In genomic region chr5:130642461-130642860, GRCh38 we compare ENCODE assay signal across 25 cellular contexts.
A peak's percentile ranks its signal among the peaks of the same experiment; 100 is the strongest.
DNase-seq lines count a peak whose midpoint lies in the region; ATAC-seq, FAIRE-seq and TF ChIP-seq lines count a peak whose summit lies in the region.
"Had no signal": no experiment of that assay in that cellular context is flagged by ENCODE, and none has a peak within 500 bp of the region (broad histone marks: within the 10 kb centered on the region; RNA-seq: fewer than 3 reads in every experiment).

No MANE protein-coding gene starts in this region.

- H3K4me2 ChIP-seq in mammary epithelial cell (ENCODE audit: insufficient read depth, low read depth, low read length), result no peak overlapping the region
- H3K4me2 ChIP-seq in keratinocyte (ENCODE audit: control insufficient read depth, extremely low read depth, insufficient read depth, low read depth, low read length), result no peak overlapping the region
- H3K4me2 ChIP-seq: BLaER1 had no signal

- no peaks in the 10 kb centered on the region for H3K4me1 Mint-ChIP-seq in activated T-helper 2 cell treated with anti-CD3 and anti-CD28 coated beads, Interferon-gamma antibody, Interleukin-2, Interleukin-4, amounts not matched to agents 10 μg/mL and 5 μg/mL and 100 μg/mL, durations not matched to agents 14 hours and 24 hours and 36 hours (ENCODE audit: low read depth)
- H3K4me1 Mint-ChIP-seq: B cell; CD4-positive, CD25-positive, alpha-beta regulatory T cell had no signal

- WGBS in mammary epithelial cell (ENCODE audit: low coverage, missing lambda C conversion rate), result 17% methylated on average over 1 of the region's 2 CpGs

- no peak for TF ChIP-seq POLR2A in breast epithelium (IDR thresholded peaks at IDR 0.05)

- H2AFZ ChIP-seq in mammary epithelial cell (ENCODE audit: low read depth, low read length), result no peak overlapping the region
- H2AFZ ChIP-seq in keratinocyte (ENCODE audit: control insufficient read depth, low read length), result no peak overlapping the region
- H2AFZ ChIP-seq: GM23248 had no signal

- peaks cover 15% of the 10 kb centered on the region for H3K9me3 Mint-ChIP-seq in activated T-helper 2 cell treated with anti-CD3 and anti-CD28 coated beads, Interferon-gamma antibody, Interleukin-2, Interleukin-4, amounts not matched to agents 10 μg/mL and 5 μg/mL and 100 μg/mL, durations not matched to agents 14 hours and 24 hours and 36 hours

- in situ Hi-C loops in mammary epithelial cell (cut with MboI; ENCODE audit: low sequenced_read_pairs in 2 of 2), result no loop called here
- in situ Hi-C loops in brain microvascular endothelial cell (cut with HindIII; ENCODE audit: low pct_ligation_motif_present, low sequenced_read_pairs), result no loop called here

- no peak overlapping the region for H3K4me3 ChIP-seq in mammary epithelial cell (replicated peaks in 1 of 3; ENCODE audit: insufficient read depth in 1 of 3, low read depth in 2 of 3, low read length in 3 of 3)
- H3K4me3 ChIP-seq in breast epithelium, result no peak overlapping the region
- H3K4me3 ChIP-seq in keratinocyte (ENCODE audit: control insufficient read depth in 2 of 3, extremely low read depth in 1 of 3, insufficient read depth in 2 of 3, low read depth in 1 of 3, low read length in 3 of 3), result no peak overlapping the region
- H3K4me3 ChIP-seq in brain microvascular endothelial cell (ENCODE audit: low read depth, low read length), result no peak overlapping the region
- H3K4me3 ChIP-seq: BLaER1, GM12878, GM23248 had no signal

- H3K36me3 ChIP-seq in mammary epithelial cell (ENCODE audit: insufficient read depth, low read length) (no peaks in the 10 kb centered on the region), breast epithelium (no peaks in the 10 kb centered on the region), keratinocyte (ENCODE audit: control insufficient read depth in 2 of 2, extremely low read depth in 1 of 2, insufficient read depth in 2 of 2, low read length in 2 of 2) (no peaks in the 10 kb centered on the region), brain microvascular endothelial cell (replicated peaks) (no peaks in the 10 kb centered on the region)
- H3K36me3 ChIP-seq: BLaER1 had no signal

- peak; percentile 20 for DNase-seq in mammary epithelial cell
- no peak for DNase-seq in breast epithelium (ENCODE audit: low spot score in 2 of 2)
- DNase-seq in epithelial cell of prostate (ENCODE audit: low read depth, low spot score), result peak; percentile 5
- DNase-seq in keratinocyte (ENCODE audit: low read depth, low spot score), result peak; percentile 4
- no peak for DNase-seq in brain microvascular endothelial cell
- no peak for DNase-seq in stimulated activated CD4-positive, alpha-beta T cell treated with anti-CD3 and anti-CD28 coated beads, Interleukin-15, amount 100 ng/mL, for 24 hours
- no peak for DNase-seq in activated T-helper 2 cell treated with anti-CD3 and anti-CD28 coated beads, Interferon-gamma antibody, Interleukin-2, Interleukin-4, amounts not matched to agents 10 μg/mL and 5 μg/mL and 100 μg/mL, durations not matched to agents 14 hours and 24 hours and 36 hours (ENCODE audit: low spot score)
- DNase-seq: Caco-2; CD4-positive, CD25-positive, alpha-beta regulatory T cell; CD8-positive, alpha-beta T cell; DMS153; DND-41; GDM1; GM23248; H7; HCEC 1CT had no signal

- H3K9me1 ChIP-seq in keratinocyte (ENCODE audit: control insufficient read depth, extremely low read depth, insufficient read depth, low read length), result no peaks in the 10 kb centered on the region

- no peaks in the 10 kb centered on the region for H4K20me1 ChIP-seq in mammary epithelial cell (ENCODE audit: insufficient read depth, low read length)
- H4K20me1 ChIP-seq in keratinocyte (ENCODE audit: control insufficient read depth, extremely low read depth, insufficient read depth, low read length), result no peaks in the 10 kb centered on the region
- H4K20me1 ChIP-seq: BLaER1 had no signal

- no peaks in the 10 kb centered on the region for H3K36me3 Mint-ChIP-seq in activated T-helper 2 cell treated with anti-CD3 and anti-CD28 coated beads, Interferon-gamma antibody, Interleukin-2, Interleukin-4, amounts not matched to agents 10 μg/mL and 5 μg/mL and 100 μg/mL, durations not matched to agents 14 hours and 24 hours and 36 hours (ENCODE audit: low read depth)
- H3K36me3 Mint-ChIP-seq: CD4-positive, CD25-positive, alpha-beta regulatory T cell; CD8-positive, alpha-beta T cell had no signal

- H3K9me3 ChIP-seq in mammary epithelial cell (replicated peaks; ENCODE audit: insufficient read depth, low read length) (peaks cover 22% of the 10 kb centered on the region), breast epithelium (peaks cover 12 to 16% of the 10 kb centered on the region in 2 donors), keratinocyte (ENCODE audit: control insufficient read depth, low read depth, low read length) (peaks cover 6% of the 10 kb centered on the region)

- no peaks in the 10 kb centered on the region for H3K27me3 ChIP-seq in mammary epithelial cell (ENCODE audit: insufficient read depth, low read length)
- no peaks in the 10 kb centered on the region for H3K27me3 ChIP-seq in breast epithelium
- H3K27me3 ChIP-seq in keratinocyte (ENCODE audit: control insufficient read depth, extremely low read depth, insufficient read depth, low read length), result no peaks in the 10 kb centered on the region
- no peaks in the 10 kb centered on the region for H3K27me3 ChIP-seq in brain microvascular endothelial cell (replicated peaks)
- H3K27me3 ChIP-seq: BLaER1 had no signal

- no peak for FAIRE-seq in keratinocyte (lab: Jason Lieb, UNC)
- FAIRE-seq: A204.1, GM12878, GM19239, H1 had no signal

- ATAC-seq in HG03565 (IDR thresholded peaks at IDR 0.05; ENCODE audit: unreplicated experiment), result no peak
- ATAC-seq: CD8-positive, alpha-beta T cell; GM12878 had no signal

- H3K79me2 ChIP-seq in mammary epithelial cell (ENCODE audit: insufficient read depth, low read length), result no peaks in the 10 kb centered on the region
- no peaks in the 10 kb centered on the region for H3K79me2 ChIP-seq in keratinocyte (ENCODE audit: control insufficient read depth, insufficient read depth, low read length)

- H3K4me1 ChIP-seq in mammary epithelial cell (ENCODE audit: insufficient read depth, low read length) (no peaks in the 10 kb centered on the region), breast epithelium (no peaks in the 10 kb centered on the region), keratinocyte (ENCODE audit: control insufficient read depth, extremely low read depth, insufficient read depth, low read length) (no peaks in the 10 kb centered on the region)
- H3K4me1 ChIP-seq: BLaER1, Caco-2 had no signal

- H3K27ac ChIP-seq in mammary epithelial cell (ENCODE audit: insufficient read depth, low read depth, low read length) (no peak overlapping the region), breast epithelium (no peak overlapping the region), epithelial cell of prostate (no peak overlapping the region), keratinocyte (ENCODE audit: control insufficient read depth, insufficient read depth, low read length) (no peak overlapping the region), brain microvascular endothelial cell (no peak overlapping the region)
- H3K27ac ChIP-seq: 22Rv1, BLaER1, C4-2B, GM23248 had no signal

- intact Hi-C loops in mammary epithelial cell (cut with micrococcal nuclease), result no loop called here
- intact Hi-C loops in breast epithelium (cut with DNase I; ENCODE audit: low total_unique reads), result no loop called here
- intact Hi-C loops in activated T-helper 2 cell treated with anti-CD3 and anti-CD28 coated beads, Interferon-gamma antibody, Interleukin-2, Interleukin-4, amounts not matched to agents 10 μg/mL and 5 μg/mL and 100 μg/mL, durations not matched to agents 14 hours and 24 hours and 36 hours (cut with micrococcal nuclease), result no loop called here

- H3K9ac ChIP-seq in mammary epithelial cell (ENCODE audit: insufficient read depth, low read length), result no peak overlapping the region
- H3K9ac ChIP-seq in keratinocyte (ENCODE audit: control insufficient read depth, extremely low read depth, insufficient read depth, low read length), result no peak overlapping the region
- H3K9ac ChIP-seq: BLaER1, GM23248 had no signal

- no peaks in the 10 kb centered on the region for H3K27me3 Mint-ChIP-seq in activated T-helper 2 cell treated with anti-CD3 and anti-CD28 coated beads, Interferon-gamma antibody, Interleukin-2, Interleukin-4, amounts not matched to agents 10 μg/mL and 5 μg/mL and 100 μg/mL, durations not matched to agents 14 hours and 24 hours and 36 hours (ENCODE audit: low read depth)
- H3K27me3 Mint-ChIP-seq: B cell had no signal

- dilution Hi-C loops in mammary epithelial cell (cut with HindIII; ENCODE audit: low sequenced_read_pairs) (no loop called here), keratinocyte (cut with MboI; ENCODE audit: extremely low pct_ligation_motif_present, low sequenced_read_pairs) (no loop called here)

- no peak overlapping the region for H3K4me3 Mint-ChIP-seq in activated T-helper 2 cell treated with anti-CD3 and anti-CD28 coated beads, Interferon-gamma antibody, Interleukin-2, Interleukin-4, amounts not matched to agents 10 μg/mL and 5 μg/mL and 100 μg/mL, durations not matched to agents 14 hours and 24 hours and 36 hours (ENCODE audit: low read depth)
- H3K4me3 Mint-ChIP-seq: B cell; CD4-positive, CD25-positive, alpha-beta regulatory T cell; CD8-positive, alpha-beta T cell had no signal

- TF ChIP-seq CTCF in mammary epithelial cell (conservative IDR thresholded peaks at IDR 0.05 in 1 of 2, IDR thresholded peaks at IDR 0.05 in 1 of 2; ENCODE audit: extremely low read depth in 1 of 2, insufficient read depth in 1 of 2, low read depth in 1 of 2, low read length in 2 of 2), result no peak
- no peak for TF ChIP-seq CTCF in breast epithelium (IDR thresholded peaks at IDR 0.05)
- no peak for TF ChIP-seq CTCF in keratinocyte (optimal IDR thresholded peaks at IDR 0.05 in 1 of 3, IDR thresholded peaks at IDR 0.05 in 1 of 3, conservative IDR thresholded peaks at IDR 0.05 in 1 of 3; ENCODE audit: extremely low read depth in 1 of 3, insufficient read depth in 2 of 3, low read length in 3 of 3)
- TF ChIP-seq CTCF in brain microvascular endothelial cell (IDR thresholded peaks at IDR 0.05; ENCODE audit: low read depth, low read length, missing control alignments), result no peak

- H3K27ac Mint-ChIP-seq in activated T-helper 2 cell treated with anti-CD3 and anti-CD28 coated beads, Interferon-gamma antibody, Interleukin-2, Interleukin-4, amounts not matched to agents 10 μg/mL and 5 μg/mL and 100 μg/mL, durations not matched to agents 14 hours and 24 hours and 36 hours, result no peak overlapping the region
- H3K27ac Mint-ChIP-seq: B cell; CD4-positive, CD25-positive, alpha-beta regulatory T cell; CD8-positive, alpha-beta T cell had no signal

- CTCF ChIA-PET in mammary epithelial cell (lab: Charles Lee; ENCODE audit: low non-redundant PET), result no interaction called here

- BruUV-seq in mammary epithelial cell (replicated peaks; lab: Mats Ljungman, UMichigan), result no TSS peak

Comparison
In these comparisons a context has a peak if more than half of its experiments do, and no peak if none do; other contexts are left out.
1. DNase-seq: peak in mammary epithelial cell (single experiment), epithelial cell of prostate (single experiment) and keratinocyte (single experiment); none in breast epithelium (0 of 2), brain microvascular endothelial cell (single experiment), stimulated activated CD4-positive, alpha-beta T cell treated with anti-CD3 and anti-CD28 coated beads, Interleukin-15, amount 100 ng/mL, for 24 hours (single experiment) and activated T-helper 2 cell treated with anti-CD3 and anti-CD28 coated beads, Interferon-gamma antibody, Interleukin-2, Interleukin-4, amounts not matched to agents 10 μg/mL and 5 μg/mL and 100 μg/mL, durations not matched to agents 14 hours and 24 hours and 36 hours (single experiment).